ENCODE assay signal across 7 cellular contexts in genomic region chr10:79202188-79203013, GRCh38.
DNase-seq lines count a peak whose midpoint lies in the region; ATAC-seq and TF ChIP-seq lines count a peak whose summit lies in the region.

No MANE protein-coding gene starts in this region.

- peak; percentile 70 for ATAC-seq in activated CD8-positive, alpha-beta T cell treated with anti-CD3 and anti-CD28 coated beads for 36 hours
- no peak for ATAC-seq in HG02938 (IDR thresholded peaks at IDR 0.05; ENCODE audit: unreplicated experiment)

- intact Hi-C loops in activated CD8-positive, alpha-beta T cell treated with anti-CD3 and anti-CD28 coated beads for 36 hours (cut with micrococcal nuclease), result loop anchor here (5.0 kb wide), 1 partner anchor 130 kb away; no protein-coding TSS in a partner anchor

- H3K27me3 ChIP-seq in Loucy (ENCODE audit: insufficient read depth, low read length, poor library complexity, severe bottlenecking), result no peaks in the 10 kb centered on the region
- no peaks in the 10 kb centered on the region for H3K27me3 ChIP-seq in cardiac muscle cell

- no peak overlapping the region for H3K9ac ChIP-seq in Loucy (ENCODE audit: low read depth, low read length, poor library complexity, severe bottlenecking)

- no peaks in the 10 kb centered on the region for H3F3A ChIP-seq in Loucy (ENCODE audit: low read depth)

- H3K4me3 ChIP-seq in Loucy (ENCODE audit: low read length, poor library complexity, severe bottlenecking) (no peak overlapping the region), cardiac muscle cell (no peak overlapping the region)

- H3K4me3 Mint-ChIP-seq in activated CD8-positive, alpha-beta T cell treated with anti-CD3 and anti-CD28 coated beads for 36 hours, result no peak overlapping the region

- no peaks in the 10 kb centered on the region for H3K4me1 Mint-ChIP-seq in activated CD8-positive, alpha-beta T cell treated with anti-CD3 and anti-CD28 coated beads for 36 hours (ENCODE audit: low read depth)

- no peak overlapping the region for H3K27ac Mint-ChIP-seq in activated CD8-positive, alpha-beta T cell treated with anti-CD3 and anti-CD28 coated beads for 36 hours

- H3K79me2 ChIP-seq in Loucy (ENCODE audit: insufficient read depth, low read length), result peaks cover 9% of the 10 kb centered on the region; the same call in 1 of the 2 replicates

- no peaks in the 10 kb centered on the region for H3K9me3 Mint-ChIP-seq in activated CD8-positive, alpha-beta T cell treated with anti-CD3 and anti-CD28 coated beads for 36 hours

- H4K20me1 ChIP-seq in Loucy (ENCODE audit: insufficient read depth, low read length, poor library complexity, severe bottlenecking), result peaks cover 9% of the 10 kb centered on the region

- peak overlapping the region; percentile 79 for H3K27ac ChIP-seq in cardiac muscle cell

- H3K9me3 ChIP-seq in Loucy (ENCODE audit: insufficient read depth, low read depth, low read length) (no peaks in the 10 kb centered on the region), cardiac muscle cell (ENCODE audit: low read depth) (no peaks in the 10 kb centered on the region)

- no peaks in the 10 kb centered on the region for H3K27me3 Mint-ChIP-seq in activated CD8-positive, alpha-beta T cell treated with anti-CD3 and anti-CD28 coated beads for 36 hours

- TF ChIP-seq CTCF in GM12873 (IDR thresholded peaks at IDR 0.05; ENCODE audit: insufficient read depth, low read depth, low read length, missing control alignments), result peak; percentile 72
- peak; percentile 71 for TF ChIP-seq CTCF in Loucy (conservative IDR thresholded peaks at IDR 0.05; ENCODE audit: low read length)
- TF ChIP-seq CTCF in activated CD8-positive, alpha-beta T cell treated with anti-CD3 and anti-CD28 coated beads for 36 hours (IDR thresholded peaks at IDR 0.05), result peak; percentile 51
- peak; percentile 67 for TF ChIP-seq CTCF in cardiac muscle cell (IDR thresholded peaks at IDR 0.05; ENCODE audit: low read depth, low read length)

- POLR2A ChIA-PET in activated CD8-positive, alpha-beta T cell treated with anti-CD3 and anti-CD28 coated beads for 36 hours (lab: Charles Lee), result no interaction called here

- H3K9me2 ChIP-seq in Loucy (replicated peaks; ENCODE audit: low read depth, low read length), result no peaks in the 10 kb centered on the region

- CTCF ChIA-PET in activated CD8-positive, alpha-beta T cell treated with anti-CD3 and anti-CD28 coated beads for 36 hours (lab: Charles Lee), result interaction anchor here (0.8 to 2.4 kb wide), 10 partner anchors 7 to 417 kb away, joined by 3 to 11 read pairs (median 3); no protein-coding TSS in a partner anchor

- H3K36me3 Mint-ChIP-seq in activated CD8-positive, alpha-beta T cell treated with anti-CD3 and anti-CD28 coated beads for 36 hours (ENCODE audit: low read depth), result no peaks in the 10 kb centered on the region

- no peak overlapping the region for H2AFZ ChIP-seq in Loucy (ENCODE audit: low read length)

- H3K4me2 ChIP-seq in Loucy (ENCODE audit: low read depth, low read length, poor library complexity, severe bottlenecking), result no peak overlapping the region

- H3K4me1 ChIP-seq in Loucy (ENCODE audit: insufficient read depth, low read length, poor library complexity, severe bottlenecking) (no peaks in the 10 kb centered on the region), cardiac muscle cell (ENCODE audit: low read depth) (peaks cover 14% of the 10 kb centered on the region)

- H3K36me3 ChIP-seq in Loucy (ENCODE audit: insufficient read depth, low read length) (peaks cover 73% of the 10 kb centered on the region; the same call in 1 of the 2 replicates), cardiac muscle cell (peaks cover 19% of the 10 kb centered on the region)

- DNase-seq in activated CD8-positive, alpha-beta T cell treated with anti-CD3 and anti-CD28 coated beads for 36 hours, result peak; percentile 63
- DNase-seq in cardiac muscle cell (ENCODE audit: low read depth in 1 of 2, low spot score in 1 of 2), result peak; percentile 38 to 60
- peak; percentile 64 for DNase-seq in stimulated activated CD4-positive, alpha-beta T cell treated with anti-CD3 and anti-CD28 coated beads, Interleukin-15, amount 100 ng/mL, for 24 hours
- no peak for DNase-seq in cerebellar cortex (ENCODE audit: low spot score)
